Comparison of ENCODE assay signal across 8 cellular contexts in genomic region chr1:204506091-204506968, GRCh38. TPM values are rescaled to one million over a fixed set of nuclear protein-coding genes. Genes with fewer than 3 reads are reported as not detected.
A peak's percentile ranks its signal among the peaks of the same experiment; 100 is the strongest.
DNase-seq lines count a peak whose midpoint lies in the region; ATAC-seq and TF ChIP-seq lines count a peak whose summit lies in the region.

No MANE protein-coding gene starts in this region.

- TF ChIP-seq EP300 in gastroesophageal sphincter (IDR thresholded peaks at IDR 0.05): no peak

- CTCF ChIA-PET in RWPE1 (lab: Yijun Ruan, JAX): interaction anchor here (0.5 to 3.5 kb wide), 13 partner anchors 10 to 408 kb away, joined by 3 to 28 read pairs (median 4); partner anchors contain the start of gene PIK3C2B

- no peak overlapping the region for H2BK15ac ChIP-seq in H9 (ENCODE audit: low read depth, low read length)

- no peaks in the 10 kb centered on the region for H3K9me2 ChIP-seq in Loucy (replicated peaks; ENCODE audit: low read depth, low read length)

- no peak for TF ChIP-seq CTCF in DND-41 (IDR thresholded peaks at IDR 0.05; ENCODE audit: borderline replicate concordance, extremely low read depth, low read length, poor library complexity, severe bottlenecking)
- no peak for TF ChIP-seq CTCF in H9 (conservative IDR thresholded peaks at IDR 0.05)
- no peak for TF ChIP-seq CTCF in Loucy (conservative IDR thresholded peaks at IDR 0.05; ENCODE audit: low read length)
- TF ChIP-seq CTCF in RWPE1 (conservative IDR thresholded peaks at IDR 0.05; ENCODE audit: low read depth): no peak
- TF ChIP-seq CTCF in gastroesophageal sphincter (IDR thresholded peaks at IDR 0.05): no peak

- H3K4me3 ChIP-seq in DND-41 (ENCODE audit: low read depth in 1 of 2, low read length in 2 of 2): peak overlapping the region; percentile 31 to 56; a peak in 3 of 4 replicates
- peak overlapping the region; percentile 94 for H3K4me3 ChIP-seq in Loucy (ENCODE audit: low read length, poor library complexity, severe bottlenecking)
- peak overlapping the region; percentile 51 to 84 for H3K4me3 ChIP-seq in gastroesophageal sphincter
- peak overlapping the region; percentile 57 for H3K4me3 ChIP-seq in thymus (ENCODE audit: low read length)

- H2BK20ac ChIP-seq in H9 (ENCODE audit: low read depth, low read length, poor library complexity, severe bottlenecking): no peak overlapping the region

- no peak overlapping the region for H3K23ac ChIP-seq in H9 (ENCODE audit: insufficient read length, low read depth, low read length)

- peak overlapping the region; percentile 42 for H3K18ac ChIP-seq in H9 (ENCODE audit: insufficient read length, low read depth, low read length)

- H3K9me3 ChIP-seq in DND-41 (ENCODE audit: insufficient read depth, low read length, severe bottlenecking) (no peaks in the 10 kb centered on the region), H9 (ENCODE audit: control insufficient read depth, low read depth, low read length) (no peaks in the 10 kb centered on the region), Loucy (ENCODE audit: insufficient read depth, low read depth, low read length) (no peaks in the 10 kb centered on the region), gastroesophageal sphincter (no peaks in the 10 kb centered on the region), thymus (ENCODE audit: control insufficient read depth) (no peaks in the 10 kb centered on the region)

- no peak overlapping the region for H2BK120ac ChIP-seq in H9 (ENCODE audit: low read depth, low read length, poor library complexity, severe bottlenecking)

- H3K4me3 Mint-ChIP-seq in H9: peak overlapping the region; percentile 94

- no peaks in the 10 kb centered on the region for H3K79me2 ChIP-seq in DND-41 (ENCODE audit: insufficient read depth, low read length)
- H3K79me2 ChIP-seq in H9 (ENCODE audit: insufficient read depth, low read length): no peaks in the 10 kb centered on the region
- H3K79me2 ChIP-seq in Loucy (ENCODE audit: insufficient read depth, low read length): no peaks in the 10 kb centered on the region

- no peak overlapping the region for H4K91ac ChIP-seq in H9 (ENCODE audit: insufficient read length, low read depth, low read length)

- H3F3A ChIP-seq in Loucy (ENCODE audit: low read depth): peaks cover 13% of the 10 kb centered on the region; the same call in 1 of the 2 replicates

- H3K14ac ChIP-seq in H9 (ENCODE audit: insufficient read depth, low read length): no peak overlapping the region

- peak; percentile 82 for DNase-seq in DND-41
- DNase-seq in H9: peak; percentile 71
- DNase-seq in RWPE1 (ENCODE audit: low spot score): peak; percentile 66
- peak; percentile 74 for DNase-seq in activated naive CD4-positive, alpha-beta T cell treated with Interleukin-2 at 50 U/mL for 16 hours
- DNase-seq in non-pigmented ciliary epithelial cell (ENCODE audit: low read depth): peak; percentile 87

- no peaks in the 10 kb centered on the region for H3K27me3 ChIP-seq in DND-41 (ENCODE audit: insufficient read depth, low read length, poor library complexity)
- no peaks in the 10 kb centered on the region for H3K27me3 ChIP-seq in H9 (ENCODE audit: insufficient read depth, low read length)
- H3K27me3 ChIP-seq in Loucy (ENCODE audit: insufficient read depth, low read length, poor library complexity, severe bottlenecking): no peaks in the 10 kb centered on the region
- H3K27me3 ChIP-seq in gastroesophageal sphincter: no peaks in the 10 kb centered on the region
- no peaks in the 10 kb centered on the region for H3K27me3 ChIP-seq in thymus (ENCODE audit: control insufficient read depth, insufficient read depth)

- no peak overlapping the region for H4K8ac ChIP-seq in H9 (replicated peaks; ENCODE audit: insufficient read length, low read depth, low read length)

- no peak overlapping the region for H3K56ac ChIP-seq in H9 (ENCODE audit: insufficient read length, low read depth, low read length)

- H3K4me2 ChIP-seq in DND-41 (ENCODE audit: insufficient read depth, low read length) (peak overlapping the region; percentile 71), H9 (ENCODE audit: insufficient read depth, insufficient read length, low read length) (peak overlapping the region; percentile 65), Loucy (ENCODE audit: low read depth, low read length, poor library complexity, severe bottlenecking) (peak overlapping the region; percentile 77)

- H3K36me3 ChIP-seq in DND-41 (ENCODE audit: insufficient read depth, low read length): no peaks in the 10 kb centered on the region
- H3K36me3 ChIP-seq in Loucy (ENCODE audit: insufficient read depth, low read length): no peaks in the 10 kb centered on the region
- no peaks in the 10 kb centered on the region for H3K36me3 ChIP-seq in gastroesophageal sphincter
- no peaks in the 10 kb centered on the region for H3K36me3 ChIP-seq in thymus (ENCODE audit: control insufficient read depth, insufficient read depth)

- no CpG with 5 or more reads among the region's 31 CpGs for WGBS in H9 (ENCODE audit: extremely low coverage, insufficient read length, low lambda C conversion rate)
- 0% methylated on average over 21 to 27 of the region's 31 CpGs for WGBS in gastroesophageal sphincter (ENCODE audit: low coverage in 1 of 2), 2 donors
- WGBS in thymus: 4% methylated on average over 31 of the region's 31 CpGs

- no peak for TF ChIP-seq POLR2A in gastroesophageal sphincter (IDR thresholded peaks at IDR 0.05)

- H3K79me1 ChIP-seq in H9 (ENCODE audit: insufficient read depth, low read depth, low read length, poor library complexity, severe bottlenecking): no peaks in the 10 kb centered on the region

- H3K27ac ChIP-seq in DND-41 (ENCODE audit: low read length): peak overlapping the region; percentile 96
- H3K27ac ChIP-seq in H9 (ENCODE audit: insufficient read length, low read depth, low read length): no peak overlapping the region
- peak overlapping the region; percentile 85 for H3K27ac ChIP-seq in RWPE1
- peak overlapping the region; percentile 84 to 91 (median 84) for H3K27ac ChIP-seq in gastroesophageal sphincter
- H3K27ac ChIP-seq in thymus (ENCODE audit: low read depth): peak overlapping the region; percentile 87

- no peaks in the 10 kb centered on the region for H4K20me1 ChIP-seq in DND-41 (ENCODE audit: insufficient read depth, low read length)
- no peaks in the 10 kb centered on the region for H4K20me1 ChIP-seq in H9 (ENCODE audit: control insufficient read depth, insufficient read depth, insufficient read length)
- H4K20me1 ChIP-seq in Loucy (ENCODE audit: insufficient read depth, low read length, poor library complexity, severe bottlenecking): no peaks in the 10 kb centered on the region

- H3K27ac Mint-ChIP-seq in H9: peak overlapping the region; percentile 92 to 93 (median 92)

- POLR2A ChIA-PET in RWPE1 (lab: Yijun Ruan, JAX; ENCODE audit: low non-redundant PET): interaction anchor here (1.1 to 2.0 kb wide), 2 partner anchors 10 kb away, joined by 3 to 14 read pairs; partner anchors contain the start of gene MDM4

- H2AK5ac ChIP-seq in H9 (ENCODE audit: insufficient read length, low read length): no peak overlapping the region

- peaks cover 5% of the 10 kb centered on the region in 2 experiments; a peak in 3 of 5 replicates for H3K9me3 Mint-ChIP-seq in H9

- H3K36me3 Mint-ChIP-seq in H9 (ENCODE audit: insufficient read depth in 1 of 3, low read depth in 3 of 3): peaks cover 0 to 2% (median 0%) of the 10 kb centered on the region in 3 experiments; a peak in 1 of 7 replicates

- H3K4ac ChIP-seq in H9 (ENCODE audit: low read depth, low read length): no peak overlapping the region

- peaks cover 3% of the 10 kb centered on the region; the same call in 1 of the 2 replicates for H3K27me3 Mint-ChIP-seq in H9 (ENCODE audit: low read depth)

- H2AFZ ChIP-seq in DND-41 (ENCODE audit: low read depth, low read length): peak overlapping the region; percentile 81
- peak overlapping the region; percentile 18 for H2AFZ ChIP-seq in H9 (ENCODE audit: low read length)
- H2AFZ ChIP-seq in Loucy (ENCODE audit: low read length): peak overlapping the region; percentile 84

- peaks cover 10% of the 10 kb centered on the region in 2 experiments for H3K4me1 Mint-ChIP-seq in H9

- no peak overlapping the region for H2BK5ac ChIP-seq in H9 (ENCODE audit: insufficient read length, low read length)

- ATAC-seq in DND-41 (ENCODE audit: insufficient read depth, low read depth) (peak; percentile 81), gastroesophageal sphincter (peak; percentile 73)

- H3K23me2 ChIP-seq in H9 (ENCODE audit: insufficient read length, low read depth, low read length, poor library complexity, severe bottlenecking): no peaks in the 10 kb centered on the region

- H3K4me1 ChIP-seq in DND-41 (ENCODE audit: insufficient read depth, low read length): peaks cover 28% of the 10 kb centered on the region
- H3K4me1 ChIP-seq in H9 (ENCODE audit: insufficient read depth, low read length): no peaks in the 10 kb centered on the region
- H3K4me1 ChIP-seq in Loucy (ENCODE audit: insufficient read depth, low read length, poor library complexity, severe bottlenecking): peaks cover 7% of the 10 kb centered on the region
- H3K4me1 ChIP-seq in gastroesophageal sphincter: peaks cover 0 to 23% (median 0%) of the 10 kb centered on the region in 3 donors
- no peaks in the 10 kb centered on the region for H3K4me1 ChIP-seq in thymus (ENCODE audit: control insufficient read depth, insufficient read depth, low read length)

- H4K5ac ChIP-seq in H9 (ENCODE audit: insufficient read length, low read depth, low read length): no peak overlapping the region

- H3K9ac ChIP-seq in DND-41 (ENCODE audit: low read depth, low read length) (peak overlapping the region; percentile 71), H9 (ENCODE audit: extremely low read depth, insufficient read length, low read length) (peak overlapping the region; percentile 45), Loucy (ENCODE audit: low read depth, low read length, poor library complexity, severe bottlenecking) (peak overlapping the region; percentile 95)

- H2BK12ac ChIP-seq in H9 (ENCODE audit: insufficient read length, low read depth, low read length): no peak overlapping the region

- H3T11ph ChIP-seq in H9 (ENCODE audit: low read length): no peak overlapping the region

RNA-seq across cellular contexts. Expression of gene MDM4, which starts 9.9 kb away (rescaled TPM):
- 47.2 and 49.6 TPM in 2 replicates for total RNA-seq in H9 (2021)
- 10 to 100 TPM; 24.3 to 74.1 (median 37.9) TPM for total RNA-seq in gastroesophageal sphincter
- polyA plus RNA-seq in thymus: 41.0 TPM

RNA-seq across cellular contexts. Expression of gene PIK3C2B, which starts 11.7 kb away (rescaled TPM):
- 13.1 and 13.2 TPM in 2 replicates for total RNA-seq in H9 (2021)
- 10 to 100 TPM in 3 of 4 donors, 1 to 10 TPM in 1; 7.9 to 18.2 (median 16.1) TPM for total RNA-seq in gastroesophageal sphincter
- polyA plus RNA-seq in thymus: 12.6 TPM

Comparison
In these comparisons a context has a peak if more than half of its experiments do, and no peak if none do; other contexts are left out.
1. H2AFZ ChIP-seq: peak in every context shown above with its lines; median percentile 84 in Loucy; 81 in DND-41; 18 in H9.
2. H3K4me3 ChIP-seq: peak in every context shown above with its lines; median percentile 94 in Loucy; 68 in gastroesophageal sphincter; 57 in thymus; 44 in DND-41.
3. H3K9ac ChIP-seq: peak in every context shown above with its lines; median percentile 95 in Loucy; 71 in DND-41; 45 in H9.